In genomic region chr14:95507174-95507573, GRCh38 we compare ENCODE assay signal across 8 cellular contexts. TPM values are rescaled to one million over a fixed set of nuclear protein-coding genes. Genes with fewer than 3 reads are reported as not detected.
DNase-seq lines count a peak whose midpoint lies in the region; ATAC-seq and TF ChIP-seq lines count a peak whose summit lies in the region.

No MANE protein-coding gene starts in this region.

- TF ChIP-seq EP300 in esophagus muscularis mucosa (IDR thresholded peaks at IDR 0.05) = no peak

- no peak for TF ChIP-seq POLR2A in esophagus muscularis mucosa (IDR thresholded peaks at IDR 0.05; ENCODE audit: low read depth)

- H3K27me3 ChIP-seq in esophagus muscularis mucosa = peaks cover 0 to 35% (median 0%) of the 10 kb centered on the region in 4 donors

- DNase-seq in Daoy (ENCODE audit: low read depth) = peak; percentile 98
- DNase-seq in esophagus muscularis mucosa (ENCODE audit: extremely low spot score) = no peak
- DNase-seq in pons (ENCODE audit: low spot score) = peak; percentile 84
- no peak for DNase-seq in NCI-H1417 treated with DMSO at 0.1 percent for 48 hours (lab: John Stamatoyannopoulos, UW)
- DNase-seq in central memory CD4-positive, alpha-beta T cell = no peak
- no peak for DNase-seq in cortex of kidney (lab: John Stamatoyannopoulos, UW)

- peaks cover 39 to 86% (median 62%) of the 10 kb centered on the region in 4 donors for H3K4me1 ChIP-seq in esophagus muscularis mucosa

- ATAC-seq in GM21447 (IDR thresholded peaks at IDR 0.05; ENCODE audit: unreplicated experiment) = no peak

- 52% methylated on average over 8 of the region's 8 CpGs for WGBS in esophagus muscularis mucosa

- H3K9me3 ChIP-seq in esophagus muscularis mucosa = no peaks in the 10 kb centered on the region

- no peak overlapping the region for H3K4me3 ChIP-seq in esophagus muscularis mucosa

- peak overlapping the region; percentile 40 to 58 (median 54) for H3K27ac ChIP-seq in esophagus muscularis mucosa (replicated peaks in 1 of 4)

- no peak for TF ChIP-seq CTCF in esophagus muscularis mucosa (IDR thresholded peaks at IDR 0.05)

- peaks cover 0 to 3% (median 0%) of the 10 kb centered on the region in 4 donors for H3K36me3 ChIP-seq in esophagus muscularis mucosa

- intact Hi-C loops in esophagus muscularis mucosa (cut with DNase I) = no loop called here

TF ChIP-seq in PFSK-1, 5 proteins besides CTCF, POLR2A, EP300 and RAD21:
- TF ChIP-seq TAF1 (IDR thresholded peaks at IDR 0.05; ENCODE audit: borderline replicate concordance, insufficient read depth, low read length) (no peak), SIN3A (IDR thresholded peaks at IDR 0.05; ENCODE audit: borderline replicate concordance, insufficient read depth, low read length) (no peak), REST (IDR thresholded peaks at IDR 0.05; ENCODE audit: insufficient read depth in 1 of 2, low read depth in 2 of 2, low read length in 2 of 2) (0 out of 4 replicates have a peak, but pooled peaks of 1 of the 2 experiments have one; percentile 22), FOXP2 (optimal IDR thresholded peaks at IDR 0.05; ENCODE audit: borderline replicate concordance, extremely low read depth, extremely low read length, insufficient read depth) (peak; percentile 17)

RNA-seq across cellular contexts. Expression of gene SYNE3, which starts 9.3 kb away (rescaled TPM):
- 0.54 and 1.5 TPM in 2 replicates for total RNA-seq in Daoy (2014; rRNA removed; shearing (Covaris generic))
- polyA plus RNA-seq in PFSK-1 (2012; ENCODE audit: insufficient read length, low read depth) = 4.0 TPM
- 10 to 100 TPM; 14.4 to 18.7 (median 16.6) TPM for total RNA-seq in esophagus muscularis mucosa

RNA-seq across cellular contexts. Expression of gene GLRX5, which starts 27.7 kb away (rescaled TPM):
- total RNA-seq in Daoy (2014; rRNA removed; shearing (Covaris generic)) = 90.1 and 93.3 TPM in 2 replicates
- 40.0 TPM for polyA plus RNA-seq in PFSK-1 (2012; ENCODE audit: insufficient read length, low read depth)
- 10 to 100 TPM; 34.3 to 51.5 (median 43.5) TPM for total RNA-seq in esophagus muscularis mucosa

Comparison
In these comparisons a context has a peak if more than half of its experiments do, and no peak if none do; other contexts are left out.
1. DNase-seq: peak in Daoy (single experiment) and pons (single experiment); none in esophagus muscularis mucosa (single experiment), NCI-H1417 treated with DMSO at 0.1 percent for 48 hours (single experiment), central memory CD4-positive, alpha-beta T cell (single experiment) and cortex of kidney (single experiment).